13 cellular contexts compared by ENCODE assay signal in the genomic region with DNA sequence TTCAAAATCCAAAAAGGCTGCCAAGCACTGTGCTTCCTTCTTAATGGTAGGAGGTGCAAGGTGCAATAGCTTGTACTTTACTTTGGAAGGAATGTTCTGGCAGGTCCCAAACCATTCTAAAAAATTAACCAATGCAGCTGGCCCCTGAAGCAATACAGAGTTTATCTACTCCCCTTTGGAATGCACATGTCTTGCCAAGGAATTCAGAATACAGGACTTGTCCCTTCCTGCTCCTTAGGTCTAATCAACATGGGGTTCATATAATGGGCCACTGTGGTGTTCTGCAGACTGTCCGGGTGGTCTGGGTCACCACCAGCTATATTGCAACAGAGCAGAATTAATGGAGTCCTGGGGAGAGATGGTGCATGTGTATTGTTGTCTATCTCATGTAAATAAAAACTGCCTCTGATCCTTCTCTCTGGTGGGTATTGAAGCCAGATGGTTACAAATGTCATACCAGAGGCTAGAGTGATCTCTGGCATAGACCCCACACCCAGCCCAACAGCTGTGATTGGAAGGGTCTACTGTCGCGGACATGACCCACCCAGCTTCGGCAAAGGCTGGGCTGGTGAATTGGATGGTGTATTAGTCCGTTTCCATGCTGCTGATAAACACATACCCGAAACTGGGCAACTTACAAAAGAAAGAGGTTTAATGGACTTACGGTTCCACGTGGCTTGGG.
A peak's percentile ranks its signal among the peaks of the same experiment; 100 is the strongest.
DNase-seq lines count a peak whose midpoint lies in the region; ATAC-seq and TF ChIP-seq lines count a peak whose summit lies in the region.
"Had no signal": no experiment of that assay in that cellular context is flagged by ENCODE, and none has a peak within 500 bp of the region (broad histone marks: within the 10 kb centered on the region; RNA-seq: fewer than 3 reads in every experiment).

No MANE protein-coding gene starts in this region.

- ATAC-seq in Right ventricle myocardium inferior = peak; percentile 78
- ATAC-seq in heart right ventricle = peak in 7 of 8 donors; percentile 11 to 82 (median 71)
- no peak for ATAC-seq in thoracic aorta (ENCODE audit: insufficient number of reproducible peaks, low FRiP score, low read depth)
- ATAC-seq in GM19397 (IDR thresholded peaks at IDR 0.05; ENCODE audit: unreplicated experiment) = no peak
- ATAC-seq: mucosa of descending colon had no signal

- H2AFZ ChIP-seq in mammary epithelial cell (ENCODE audit: low read depth, low read length) = no peak overlapping the region

- H3K9ac ChIP-seq in mammary epithelial cell (ENCODE audit: insufficient read depth, low read length) = no peak overlapping the region

- no peak for DNase-seq in Right ventricle myocardium inferior (ENCODE audit: missing footprints)
- DNase-seq in right atrium auricular region (ENCODE audit: low spot score) = no peak
- peak; percentile 60 for DNase-seq in mammary epithelial cell
- no peak for DNase-seq in heart right ventricle
- DNase-seq in thoracic aorta (ENCODE audit: low spot score) = no peak
- no peak for DNase-seq in head of caudate nucleus
- no peak for DNase-seq in NCI-H1930 (lab: John Stamatoyannopoulos, UW)
- DNase-seq: activated naive CD8-positive, alpha-beta T cell treated with anti-CD3 and anti-CD28 coated beads for 36 hours; mucosa of descending colon; sigmoid colon had no signal

- dilution Hi-C loops in mammary epithelial cell (cut with HindIII; ENCODE audit: low sequenced_read_pairs) = no loop called here

- H3K27me3 ChIP-seq in right atrium auricular region = no peaks in the 10 kb centered on the region
- no peaks in the 10 kb centered on the region for H3K27me3 ChIP-seq in mammary epithelial cell (ENCODE audit: insufficient read depth, low read length)
- peaks cover 0 to 3% (median 0%) of the 10 kb centered on the region in 7 donors for H3K27me3 ChIP-seq in heart right ventricle
- no peaks in the 10 kb centered on the region for H3K27me3 ChIP-seq in thoracic aorta (replicated peaks; ENCODE audit: insufficient read depth)
- H3K27me3 ChIP-seq: sigmoid colon, suprapubic skin had no signal

- H3K4me2 ChIP-seq in mammary epithelial cell (ENCODE audit: insufficient read depth, low read depth, low read length) = no peak overlapping the region

- intact Hi-C loops in Right ventricle myocardium inferior (cut with DNase I) (no loop called here), mammary epithelial cell (cut with micrococcal nuclease) (loop anchor here (2.0 kb wide), 2 partner anchors 21 to 41 kb away; no protein-coding TSS in a partner anchor), heart right ventricle (cut with DNase I) (no loop called here), head of caudate nucleus (cut with DNase I) (no loop called here)

- TF ChIP-seq CTCF in right atrium auricular region (IDR thresholded peaks at IDR 0.05) (no peak), mammary epithelial cell (conservative IDR thresholded peaks at IDR 0.05 in 1 of 2, IDR thresholded peaks at IDR 0.05 in 1 of 2; ENCODE audit: extremely low read depth in 1 of 2, insufficient read depth in 1 of 2, low read depth in 1 of 2, low read length in 2 of 2) (no peak), heart right ventricle (IDR thresholded peaks at IDR 0.05) (no peak), thoracic aorta (IDR thresholded peaks at IDR 0.05) (no peak)

- peaks cover 0 to 19% of the 10 kb centered on the region in 2 donors for H3K4me1 ChIP-seq in right atrium auricular region
- H3K4me1 ChIP-seq in mammary epithelial cell (ENCODE audit: insufficient read depth, low read length) = peaks cover 38% of the 10 kb centered on the region
- peaks cover 0 to 21% (median 9%) of the 10 kb centered on the region in 9 donors for H3K4me1 ChIP-seq in heart right ventricle
- H3K4me1 ChIP-seq in thoracic aorta (ENCODE audit: control insufficient read depth in 1 of 2, low read depth in 2 of 2) = peaks cover 30 to 43% of the 10 kb centered on the region in 2 donors

- no peak overlapping the region for H3K27ac ChIP-seq in right atrium auricular region
- peak overlapping the region; percentile 21 for H3K27ac ChIP-seq in mammary epithelial cell (ENCODE audit: insufficient read depth, low read depth, low read length)
- H3K27ac ChIP-seq in heart right ventricle = no peak overlapping the region
- peak overlapping the region; percentile 9 to 25 for H3K27ac ChIP-seq in thoracic aorta
- H3K27ac ChIP-seq: 22Rv1, sigmoid colon, suprapubic skin had no signal

- no peak overlapping the region for H3K4me3 ChIP-seq in right atrium auricular region
- no peak overlapping the region for H3K4me3 ChIP-seq in mammary epithelial cell (replicated peaks in 1 of 3; ENCODE audit: insufficient read depth in 1 of 3, low read depth in 2 of 3, low read length in 3 of 3)
- H3K4me3 ChIP-seq in heart right ventricle = no peak overlapping the region
- no peak overlapping the region for H3K4me3 ChIP-seq in thoracic aorta
- H3K4me3 ChIP-seq: mucosa of descending colon, sigmoid colon, suprapubic skin had no signal

- no peaks in the 10 kb centered on the region for H3K9me3 ChIP-seq in right atrium auricular region
- H3K9me3 ChIP-seq in mammary epithelial cell (replicated peaks; ENCODE audit: insufficient read depth, low read length) = no peaks in the 10 kb centered on the region
- H3K9me3 ChIP-seq in heart right ventricle = no peaks in the 10 kb centered on the region
- H3K9me3 ChIP-seq in thoracic aorta = no peaks in the 10 kb centered on the region
- H3K9me3 ChIP-seq: mucosa of descending colon, sigmoid colon, suprapubic skin had no signal

- no peaks in the 10 kb centered on the region for H3K79me2 ChIP-seq in mammary epithelial cell (ENCODE audit: insufficient read depth, low read length)

- CTCF ChIA-PET in mammary epithelial cell (lab: Charles Lee; ENCODE audit: low non-redundant PET) = no interaction called here

- no peaks in the 10 kb centered on the region for H3K36me3 ChIP-seq in right atrium auricular region
- no peaks in the 10 kb centered on the region for H3K36me3 ChIP-seq in mammary epithelial cell (ENCODE audit: insufficient read depth, low read length)
- no peaks in the 10 kb centered on the region for H3K36me3 ChIP-seq in heart right ventricle
- H3K36me3 ChIP-seq in thoracic aorta = no peaks in the 10 kb centered on the region
- H3K36me3 ChIP-seq: sigmoid colon, suprapubic skin had no signal

- in situ Hi-C loops in mammary epithelial cell (cut with MboI; ENCODE audit: low sequenced_read_pairs in 2 of 2) = no loop called here

- H4K20me1 ChIP-seq in mammary epithelial cell (ENCODE audit: insufficient read depth, low read length) = no peaks in the 10 kb centered on the region

- no TSS peak for BruUV-seq in mammary epithelial cell (replicated peaks; lab: Mats Ljungman, UMichigan)

- WGBS in mammary epithelial cell (ENCODE audit: low coverage, missing lambda C conversion rate) = 86% methylated on average over 8 of the region's 8 CpGs
- WGBS in heart right ventricle, 2 donors = 66 to 70% methylated on average over 8 of the region's 8 CpGs

Comparison
In these comparisons a context has a peak if more than half of its experiments do, and no peak if none do; other contexts are left out.
1. ATAC-seq: peak in Right ventricle myocardium inferior (single experiment) and heart right ventricle (7 of 8); none in thoracic aorta (single experiment) and GM19397 (single experiment).
2. H3K27ac ChIP-seq: peak in mammary epithelial cell (single experiment) and thoracic aorta (2 of 2); none in right atrium auricular region (0 of 2) and heart right ventricle (0 of 10).